ENCODE assay signal across 8 cellular contexts in genomic region chr9:98403715-98404114, GRCh38.
"Had no signal": no experiment of that assay in that cellular context is flagged by ENCODE, and none has a peak within 500 bp of the region (broad histone marks: within the 10 kb centered on the region; RNA-seq: fewer than 3 reads in every experiment).

No MANE protein-coding gene starts in this region.

- FAIRE-seq: G401.6, GM12878, GM12891, GM12892, GM18507, GM19239 had no signal

- DNase-seq: GDM1, GF-D8 had no signal

- H3K4me3 ChIP-seq: GM12878 had no signal

- ATAC-seq: GM12878 had no signal
